ENCODE assay signal across 10 cellular contexts in the genomic region with DNA sequence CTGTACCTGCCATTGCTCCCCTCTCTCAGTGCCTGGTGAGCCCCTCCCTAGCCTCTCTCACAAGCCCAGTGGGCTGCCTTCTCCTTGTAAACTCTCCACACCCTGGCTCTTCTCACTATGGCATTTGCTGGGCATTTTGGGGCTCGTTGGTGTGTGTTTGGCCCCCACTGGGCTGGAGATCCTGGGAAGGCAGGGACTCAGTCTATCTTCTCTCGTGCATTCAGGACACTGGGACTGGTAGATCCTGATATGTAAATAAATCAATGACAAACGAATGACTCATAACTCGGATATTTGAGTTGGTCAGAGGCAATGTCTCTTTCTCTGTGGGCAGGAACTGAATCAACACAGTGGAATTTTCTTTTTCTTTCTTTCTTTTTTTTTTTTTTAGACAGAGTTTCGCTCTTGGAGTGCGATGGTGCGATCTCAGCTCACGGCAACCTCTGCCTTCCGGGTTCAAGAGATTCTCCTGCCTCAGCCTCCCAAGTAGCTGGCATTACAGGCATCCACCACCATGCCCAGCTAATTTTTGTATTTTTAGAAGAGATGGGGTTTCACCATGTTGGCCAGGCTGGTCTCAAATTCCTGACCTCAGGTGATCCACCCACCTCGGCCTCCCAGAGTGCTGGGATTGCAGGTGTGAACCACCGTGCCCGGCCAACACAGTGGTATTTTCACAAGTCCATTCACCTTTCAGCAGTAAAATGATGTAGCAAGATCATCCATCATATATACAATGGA.
DNase-seq lines count a peak whose midpoint lies in the region; ATAC-seq and TF ChIP-seq lines count a peak whose summit lies in the region.
"Had no signal": no experiment of that assay in that cellular context is flagged by ENCODE, and none has a peak within 500 bp of the region (broad histone marks: within the 10 kb centered on the region; RNA-seq: fewer than 3 reads in every experiment).

No MANE protein-coding gene starts in this region.

- H3K27ac ChIP-seq in SJSA1 (peak overlapping the region; percentile 95), psoas muscle (no peak overlapping the region)

- H3K27me3 Mint-ChIP-seq in activated naive CD4-positive, alpha-beta T cell treated with anti-CD3 and anti-CD28 coated beads, Interleukin-2, amount 10 ng/mL, durations not matched to agents 7 days and 5 days = peaks cover 41% of the 10 kb centered on the region

- H3K27ac Mint-ChIP-seq in activated naive CD4-positive, alpha-beta T cell treated with anti-CD3 and anti-CD28 coated beads, Interleukin-2, amount 10 ng/mL, durations not matched to agents 7 days and 5 days = no peak overlapping the region

- H3K4me1 ChIP-seq in SJSA1 (replicated peaks) (peaks cover 25% of the 10 kb centered on the region), psoas muscle (no peaks in the 10 kb centered on the region)

- H3K27me3 ChIP-seq in SJSA1 (replicated peaks) (no peaks in the 10 kb centered on the region), psoas muscle (ENCODE audit: insufficient read depth in 3 of 3, low read length in 2 of 3) (no peaks in the 10 kb centered on the region)

- WGBS in psoas muscle, 3 donors = 74 to 81% (median 74%) methylated on average over 12 of the region's 12 CpGs

- no peak for TF ChIP-seq CTCF in psoas muscle (IDR thresholded peaks at IDR 0.05)

- H3K36me3 ChIP-seq in SJSA1 (no peaks in the 10 kb centered on the region), psoas muscle (ENCODE audit: insufficient read depth in 1 of 2, low read depth in 1 of 2) (no peaks in the 10 kb centered on the region)

- no peak overlapping the region for H3K4me3 ChIP-seq in SJSA1
- no peak overlapping the region for H3K4me3 ChIP-seq in psoas muscle

- peak; percentile 90 for DNase-seq in GM03348 (ENCODE audit: low spot score)
- peak; percentile 69 to 95 for DNase-seq in SJSA1 (ENCODE audit: low read depth in 1 of 2, low spot score in 2 of 2)
- peak; percentile 96 for DNase-seq in fibroblast of peridontal ligament (ENCODE audit: extremely low read depth)
- DNase-seq in psoas muscle = no peak
- no peak for DNase-seq in activated CD4-positive, CD25-positive, alpha-beta regulatory T cell treated with anti-CD3 and anti-CD28 coated beads, Interleukin-2, amount 50 U/mL, for 72 hours
- no peak for DNase-seq in activated naive CD4-positive, alpha-beta T cell treated with anti-CD3 and anti-CD28 coated beads, Interleukin-2, amount 10 ng/mL, durations not matched to agents 7 days and 5 days
- DNase-seq: activated CD4-positive, alpha-beta T cell treated with anti-CD3 and anti-CD28 coated beads for 48 hours; NCI-H2081 had no signal

- peaks cover 3% of the 10 kb centered on the region for H3K4me1 Mint-ChIP-seq in activated naive CD4-positive, alpha-beta T cell treated with anti-CD3 and anti-CD28 coated beads, Interleukin-2, amount 10 ng/mL, durations not matched to agents 7 days and 5 days

- H3K9me3 ChIP-seq in SJSA1 (replicated peaks) (peaks cover 6% of the 10 kb centered on the region), psoas muscle (no peaks in the 10 kb centered on the region)

- intact Hi-C loops in psoas muscle (cut with DNase I) = no loop called here

- ATAC-seq in psoas muscle (peak in 3 of 4 donors; percentile 44 to 60 (median 58)), GM19463 (IDR thresholded peaks at IDR 0.05; ENCODE audit: unreplicated experiment) (no peak), GM19467 (IDR thresholded peaks at IDR 0.05; ENCODE audit: unreplicated experiment) (no peak)

- no peaks in the 10 kb centered on the region for H3K9me3 Mint-ChIP-seq in activated naive CD4-positive, alpha-beta T cell treated with anti-CD3 and anti-CD28 coated beads, Interleukin-2, amount 10 ng/mL, durations not matched to agents 7 days and 5 days

- H3K4me3 Mint-ChIP-seq in activated naive CD4-positive, alpha-beta T cell treated with anti-CD3 and anti-CD28 coated beads, Interleukin-2, amount 10 ng/mL, durations not matched to agents 7 days and 5 days = no peak overlapping the region

- CTCF ChIA-PET in activated naive CD4-positive, alpha-beta T cell treated with anti-CD3 and anti-CD28 coated beads, Interleukin-2, amount 10 ng/mL, durations not matched to agents 7 days and 5 days (lab: Charles Lee) = no interaction called here

- H3K36me3 Mint-ChIP-seq in activated naive CD4-positive, alpha-beta T cell treated with anti-CD3 and anti-CD28 coated beads, Interleukin-2, amount 10 ng/mL, durations not matched to agents 7 days and 5 days = no peaks in the 10 kb centered on the region

Comparison
In these comparisons a context has a peak if more than half of its experiments do, and no peak if none do; other contexts are left out.
1. DNase-seq: peak in GM03348 (single experiment), SJSA1 (2 of 2) and fibroblast of peridontal ligament (single experiment); none in psoas muscle (0 of 2), activated CD4-positive, CD25-positive, alpha-beta regulatory T cell treated with anti-CD3 and anti-CD28 coated beads, Interleukin-2, amount 50 U/mL, for 72 hours (single experiment) and activated naive CD4-positive, alpha-beta T cell treated with anti-CD3 and anti-CD28 coated beads, Interleukin-2, amount 10 ng/mL, durations not matched to agents 7 days and 5 days (single experiment).
2. ATAC-seq: peak in psoas muscle (3 of 4); none in GM19463 (single experiment) and GM19467 (single experiment).